In the genomic region with DNA sequence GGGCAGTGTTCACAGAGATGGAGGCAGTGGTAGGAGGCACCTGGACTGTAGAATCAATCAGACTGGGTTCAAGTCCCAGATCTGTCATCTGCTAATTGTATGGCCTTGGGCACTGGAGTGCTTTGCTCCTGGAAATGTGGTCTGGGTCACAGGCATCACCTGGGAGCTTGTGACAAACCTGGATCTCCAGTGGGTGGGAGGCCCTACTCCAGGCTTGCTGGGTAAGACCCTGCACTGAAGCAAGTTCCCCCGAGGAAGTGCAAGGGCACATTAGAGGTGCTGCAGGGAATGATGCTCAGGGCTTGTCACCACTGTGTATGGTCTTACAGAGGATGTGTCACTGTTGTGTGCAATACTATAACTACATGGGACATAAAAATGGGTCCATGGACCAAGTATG, we compare ENCODE assay signal across 15 cellular contexts.
DNase-seq lines count a peak whose midpoint lies in the region; FAIRE-seq and TF ChIP-seq lines count a peak whose summit lies in the region.
"Had no signal": no experiment of that assay in that cellular context is flagged by ENCODE, and none has a peak within 500 bp of the region (broad histone marks: within the 10 kb centered on the region; RNA-seq: fewer than 3 reads in every experiment).

No MANE protein-coding gene starts in this region.

- H3K27ac ChIP-seq in coronary artery (no peak overlapping the region), sigmoid colon (no peak overlapping the region), esophagus muscularis mucosa (replicated peaks in 1 of 4) (no peak overlapping the region), PC-9 (no peak overlapping the region)
- H3K27ac ChIP-seq: GM23248 had no signal

- H2AFZ ChIP-seq in PC-9: no peak overlapping the region
- H2AFZ ChIP-seq: GM23248 had no signal

- no peak overlapping the region for H3K4me2 ChIP-seq in PC-9

- no peaks in the 10 kb centered on the region for H3K9me2 ChIP-seq in PC-9 (ENCODE audit: insufficient read depth)

- peak; percentile 9 for FAIRE-seq in GM12891 (lab: Jason Lieb, UNC)
- FAIRE-seq: A204.1, GM18507, H54 had no signal

- TF ChIP-seq CTCF in coronary artery (IDR thresholded peaks at IDR 0.05) (no peak), sigmoid colon (IDR thresholded peaks at IDR 0.05) (no peak), esophagus muscularis mucosa (IDR thresholded peaks at IDR 0.05) (no peak), PC-9 (conservative IDR thresholded peaks at IDR 0.05) (no peak)

- CTCF ChIA-PET in PC-9 (lab: Charles Lee): no interaction called here

- H3K36me3 ChIP-seq in sigmoid colon: no peaks in the 10 kb centered on the region
- H3K36me3 ChIP-seq in esophagus muscularis mucosa: no peaks in the 10 kb centered on the region
- H3K36me3 ChIP-seq in PC-9 (ENCODE audit: low read depth): no peaks in the 10 kb centered on the region

- H3K4me3 ChIP-seq in coronary artery: no peak overlapping the region
- no peak overlapping the region for H3K4me3 ChIP-seq in sigmoid colon
- H3K4me3 ChIP-seq in esophagus muscularis mucosa: no peak overlapping the region
- H3K4me3 ChIP-seq in PC-9: no peak overlapping the region
- H3K4me3 ChIP-seq: GM23248 had no signal

- no peaks in the 10 kb centered on the region for H3K79me2 ChIP-seq in PC-9 (ENCODE audit: low read depth)

- peaks cover 3 to 25% (median 10%) of the 10 kb centered on the region in 3 donors for H3K27me3 ChIP-seq in sigmoid colon
- H3K27me3 ChIP-seq in esophagus muscularis mucosa: peaks cover 0 to 27% (median 0%) of the 10 kb centered on the region in 4 donors
- peaks cover 97% of the 10 kb centered on the region for H3K27me3 ChIP-seq in PC-9 (ENCODE audit: insufficient read depth, low read depth)

- TF ChIP-seq POLR2A in GM12891 (IDR thresholded peaks at IDR 0.05; ENCODE audit: low read depth, low read length): no peak
- TF ChIP-seq POLR2A in sigmoid colon (IDR thresholded peaks at IDR 0.05): no peak
- TF ChIP-seq POLR2A in esophagus muscularis mucosa (IDR thresholded peaks at IDR 0.05; ENCODE audit: low read depth): no peak

- no peak for TF ChIP-seq EP300 in sigmoid colon (IDR thresholded peaks at IDR 0.05)
- TF ChIP-seq EP300 in esophagus muscularis mucosa (IDR thresholded peaks at IDR 0.05): no peak

- intact Hi-C loops in sigmoid colon (cut with DNase I): no loop called here
- intact Hi-C loops in esophagus muscularis mucosa (cut with DNase I): no loop called here
- intact Hi-C loops in PC-9 (cut with micrococcal nuclease; ENCODE audit: unreplicated experiment): no loop called here

- no peaks in the 10 kb centered on the region for H3F3A ChIP-seq in PC-9 (ENCODE audit: insufficient read depth, low read depth)

- H3K4me1 ChIP-seq in sigmoid colon: peaks cover 0 to 8% (median 3%) of the 10 kb centered on the region in 4 donors
- peaks cover 0 to 12% (median 8%) of the 10 kb centered on the region in 4 donors for H3K4me1 ChIP-seq in esophagus muscularis mucosa
- H3K4me1 ChIP-seq in PC-9 (replicated peaks; ENCODE audit: insufficient read depth): no peaks in the 10 kb centered on the region

- no peaks in the 10 kb centered on the region for H4K20me1 ChIP-seq in PC-9 (ENCODE audit: insufficient read depth)

- H3K9me3 ChIP-seq in sigmoid colon: no peaks in the 10 kb centered on the region
- no peaks in the 10 kb centered on the region for H3K9me3 ChIP-seq in esophagus muscularis mucosa
- H3K9me3 ChIP-seq in PC-9 (ENCODE audit: insufficient read depth, low read depth): no peaks in the 10 kb centered on the region

- peak; percentile 29 for DNase-seq in activated CD8-positive, alpha-beta memory T cell treated with anti-CD3 and anti-CD28 coated beads, Interleukin-2, amount 50 U/mL, for 48 hours
- DNase-seq in activated CD8-positive, alpha-beta memory T cell treated with anti-CD3 and anti-CD28 coated beads, Interleukin-2, amount 50 U/mL, for 4 hours: no peak
- DNase-seq in GM12891 (ENCODE audit: insufficient read length, low spot score) (no peak), coronary artery (ENCODE audit: low spot score) (peak; percentile 21), sigmoid colon (peak; percentile 29), esophagus muscularis mucosa (ENCODE audit: extremely low spot score) (no peak), PC-9 (no peak)
- DNase-seq: C1 segment of cervical spinal cord; Calu3; CD4-positive, alpha-beta T cell; DMS 273 treated with DMSO at 0.1 percent for 48 hours; GM23248 had no signal

- BruUV-seq in PC-9 (replicated peaks; lab: Mats Ljungman, UMichigan): no TSS peak

- POLR2A ChIA-PET in PC-9 (lab: Charles Lee; ENCODE audit: unreplicated experiment): no interaction called here

- WGBS in sigmoid colon, 2 donors: 91 to 97% methylated on average over 1 of the region's 1 CpG
- 100% methylated on average over 1 of the region's 1 CpG for WGBS in esophagus muscularis mucosa

TF ChIP-seq in GM12891, 5 proteins besides CTCF, POLR2A, EP300 and RAD21:
- TF ChIP-seq TAF1 (IDR thresholded peaks at IDR 0.05; ENCODE audit: low read depth, low read length) (no peak), PAX5 (IDR thresholded peaks at IDR 0.05; ENCODE audit: insufficient read depth, low read length, severe bottlenecking) (no peak), POU2F2 (IDR thresholded peaks at IDR 0.05; ENCODE audit: low read depth, low read length) (no peak)

Comparison
In these comparisons a context has a peak if more than half of its experiments do, and no peak if none do; other contexts are left out.
1. DNase-seq: peak in activated CD8-positive, alpha-beta memory T cell treated with anti-CD3 and anti-CD28 coated beads, Interleukin-2, amount 50 U/mL, for 48 hours (single experiment), coronary artery (single experiment) and sigmoid colon (single experiment); none in activated CD8-positive, alpha-beta memory T cell treated with anti-CD3 and anti-CD28 coated beads, Interleukin-2, amount 50 U/mL, for 4 hours (single experiment), GM12891 (single experiment), esophagus muscularis mucosa (single experiment) and PC-9 (0 of 2).